In genomic region chr20:4972506-4973251, GRCh38 we compare ENCODE assay signal across 9 cellular contexts. TPM values are rescaled to one million over a fixed set of nuclear protein-coding genes. Genes with fewer than 3 reads are reported as not detected.
DNase-seq lines count a peak whose midpoint lies in the region; ATAC-seq and TF ChIP-seq lines count a peak whose summit lies in the region.
"Had no signal": no experiment of that assay in that cellular context is flagged by ENCODE, and none has a peak within 500 bp of the region (broad histone marks: within the 10 kb centered on the region; RNA-seq: fewer than 3 reads in every experiment).

No MANE protein-coding gene starts in this region.

- H3K36me3 ChIP-seq in BLaER1 (peaks cover 39% of the 10 kb centered on the region), mesendoderm (ENCODE audit: control insufficient read depth, insufficient read depth, low read length) (no peaks in the 10 kb centered on the region)

- no peak overlapping the region for H2AK5ac ChIP-seq in mesendoderm (ENCODE audit: low read length)

- H3K27ac ChIP-seq in BLaER1, result no peak overlapping the region; the same call in 1 of the 2 replicates
- H3K27ac ChIP-seq in mesendoderm (ENCODE audit: low read depth, low read length), result no peak overlapping the region

- peak overlapping the region; percentile 72 for H3K4me3 Mint-ChIP-seq in activated CD8-positive, alpha-beta T cell treated with anti-CD3 and anti-CD28 coated beads, Interleukin-2, amount 10 ng/mL, durations not matched to agents 7 days and 5 days
- no peak overlapping the region for H3K4me3 Mint-ChIP-seq in mesothelial cell of epicardium

- no peak overlapping the region for H4K8ac ChIP-seq in mesendoderm (ENCODE audit: low read depth, low read length)

- H3K27ac Mint-ChIP-seq in activated CD8-positive, alpha-beta T cell treated with anti-CD3 and anti-CD28 coated beads, Interleukin-2, amount 10 ng/mL, durations not matched to agents 7 days and 5 days, result peak overlapping the region; percentile 89
- H3K27ac Mint-ChIP-seq in mesothelial cell of epicardium, result peak overlapping the region; percentile 68

- peak; percentile 47 for ATAC-seq in activated CD8-positive, alpha-beta T cell treated with anti-CD3 and anti-CD28 coated beads, Interleukin-2, amount 10 ng/mL, durations not matched to agents 7 days and 5 days
- ATAC-seq in GM21447 (IDR thresholded peaks at IDR 0.05; ENCODE audit: unreplicated experiment), result no peak
- ATAC-seq: HCT116 had no signal

- no peak overlapping the region for H3K9ac ChIP-seq in BLaER1
- no peak overlapping the region for H3K9ac ChIP-seq in mesendoderm (ENCODE audit: low read length)

- H2BK15ac ChIP-seq in mesendoderm (replicated peaks; ENCODE audit: low read depth), result no peak overlapping the region

- no peaks in the 10 kb centered on the region for H3K79me2 ChIP-seq in mesendoderm (ENCODE audit: control insufficient read depth, insufficient read depth, low read length)

- H3K9me3 Mint-ChIP-seq in activated CD8-positive, alpha-beta T cell treated with anti-CD3 and anti-CD28 coated beads, Interleukin-2, amount 10 ng/mL, durations not matched to agents 7 days and 5 days (ENCODE audit: insufficient read depth), result no peaks in the 10 kb centered on the region
- H3K9me3 Mint-ChIP-seq in mesothelial cell of epicardium, result no peaks in the 10 kb centered on the region

- no peaks in the 10 kb centered on the region for H3K27me3 ChIP-seq in BLaER1
- no peaks in the 10 kb centered on the region for H3K27me3 ChIP-seq in mesendoderm (ENCODE audit: insufficient read depth, low read length, poor library complexity)

- CTCF ChIA-PET in activated CD8-positive, alpha-beta T cell treated with anti-CD3 and anti-CD28 coated beads, Interleukin-2, amount 10 ng/mL, durations not matched to agents 7 days and 5 days (lab: Charles Lee), result interaction anchor here (0.9 to 1.7 kb wide), 7 partner anchors 11 to 220 kb away, joined by 3 to 13 read pairs (median 5); no protein-coding TSS in a partner anchor

- TF ChIP-seq CTCF in HFF-Myc (IDR thresholded peaks at IDR 0.05; ENCODE audit: low read depth, low read length, missing control alignments) (no peak), mesothelial cell of epicardium (IDR thresholded peaks at IDR 0.05; ENCODE audit: unreplicated experiment) (no peak)

- no peak overlapping the region for H4K5ac ChIP-seq in mesendoderm (ENCODE audit: low read length)

- peak overlapping the region; percentile 84 for H3K4me2 ChIP-seq in BLaER1
- H3K4me2 ChIP-seq in mesendoderm (ENCODE audit: low read length), result no peak overlapping the region

- H2BK5ac ChIP-seq in mesendoderm (ENCODE audit: low read length), result no peak overlapping the region

- H3K4me1 ChIP-seq in BLaER1 (peaks cover 34% of the 10 kb centered on the region), mesendoderm (ENCODE audit: control insufficient read depth, low read depth, low read length) (no peaks in the 10 kb centered on the region)

- no peak overlapping the region for H3K56ac ChIP-seq in mesendoderm (ENCODE audit: low read length)

- POLR2A ChIA-PET in activated CD8-positive, alpha-beta T cell treated with anti-CD3 and anti-CD28 coated beads, Interleukin-2, amount 10 ng/mL, durations not matched to agents 7 days and 5 days (lab: Charles Lee), result interaction anchor here (0.9 to 1.0 kb wide), 4 partner anchors 10 to 361 kb away, joined by 3 to 5 read pairs (median 4); partner anchors contain the start of gene PCNA

- no peak overlapping the region for H3K18ac ChIP-seq in mesendoderm (ENCODE audit: low read length)

- H3K9me3 ChIP-seq in BLaER1, result no peaks in the 10 kb centered on the region

- no peak overlapping the region for H3K23ac ChIP-seq in mesendoderm (ENCODE audit: low read length)

- peaks cover 24% of the 10 kb centered on the region for H3K4me1 Mint-ChIP-seq in activated CD8-positive, alpha-beta T cell treated with anti-CD3 and anti-CD28 coated beads, Interleukin-2, amount 10 ng/mL, durations not matched to agents 7 days and 5 days (ENCODE audit: low read depth)
- peaks cover 16% of the 10 kb centered on the region for H3K4me1 Mint-ChIP-seq in mesothelial cell of epicardium

- H4K20me1 ChIP-seq in BLaER1, result peaks cover 79% of the 10 kb centered on the region

- H3K4me3 ChIP-seq in BLaER1, result no peak overlapping the region
- peak overlapping the region; percentile 15; the same call in 1 of the 2 replicates for H3K4me3 ChIP-seq in HFF-Myc (replicated peaks; ENCODE audit: low read depth, low read length)
- no peak overlapping the region for H3K4me3 ChIP-seq in mesendoderm (ENCODE audit: low read length)

- no peak for DNase-seq in HFF-Myc (ENCODE audit: extremely low read depth, low read depth)
- DNase-seq in activated CD8-positive, alpha-beta T cell treated with anti-CD3 and anti-CD28 coated beads, Interleukin-2, amount 10 ng/mL, durations not matched to agents 7 days and 5 days, result no peak
- no peak for DNase-seq in mesothelial cell of epicardium (ENCODE audit: low spot score in 2 of 2, unreplicated experiment in 2 of 2)
- no peak for DNase-seq in mesendoderm
- no peak for DNase-seq in LoVo (ENCODE audit: low spot score)
- no peak for DNase-seq in COLO668 (lab: John Stamatoyannopoulos, UW; ENCODE audit: unreplicated experiment)

- H3K4ac ChIP-seq in mesendoderm (ENCODE audit: low read depth, low read length), result no peak overlapping the region

- H3K79me1 ChIP-seq in mesendoderm (ENCODE audit: low read length), result peaks cover 1% of the 10 kb centered on the region

- WGBS in mesendoderm (ENCODE audit: extremely low coverage, insufficient coverage, low lambda C conversion rate), result no CpG with 5 or more reads among the region's 12 CpGs

- peaks cover 31% of the 10 kb centered on the region for H3K36me3 Mint-ChIP-seq in activated CD8-positive, alpha-beta T cell treated with anti-CD3 and anti-CD28 coated beads, Interleukin-2, amount 10 ng/mL, durations not matched to agents 7 days and 5 days (ENCODE audit: low read depth)
- peaks cover 17% of the 10 kb centered on the region for H3K36me3 Mint-ChIP-seq in mesothelial cell of epicardium

- no peaks in the 10 kb centered on the region for H3K27me3 Mint-ChIP-seq in activated CD8-positive, alpha-beta T cell treated with anti-CD3 and anti-CD28 coated beads, Interleukin-2, amount 10 ng/mL, durations not matched to agents 7 days and 5 days (ENCODE audit: low read depth)
- no peaks in the 10 kb centered on the region for H3K27me3 Mint-ChIP-seq in mesothelial cell of epicardium (ENCODE audit: low read depth)

- H2BK120ac ChIP-seq in mesendoderm (ENCODE audit: low read depth, low read length), result no peak overlapping the region

RNA-seq across cellular contexts. Expression of gene SLC23A2, which starts 28.6 kb away (rescaled TPM):
- total RNA-seq in activated CD8-positive, alpha-beta T cell treated with anti-CD3 and anti-CD28 coated beads, Interleukin-2, amount 10 ng/mL, durations not matched to agents 7 days and 5 days, result 10 to 100 TPM; 14.7 to 16.7 TPM
- total RNA-seq in mesothelial cell of epicardium, result 33.7 to 35.5 TPM (median 34.7 TPM) in 3 replicates
- polyA plus RNA-seq in mesendoderm (2013, experiment 1 of 2), result 8.1 TPM
- 8.0 TPM for polyA plus RNA-seq in mesendoderm (2013, experiment 2 of 2)
